ENCODE assay signal across 9 cellular contexts in the genomic region with DNA sequence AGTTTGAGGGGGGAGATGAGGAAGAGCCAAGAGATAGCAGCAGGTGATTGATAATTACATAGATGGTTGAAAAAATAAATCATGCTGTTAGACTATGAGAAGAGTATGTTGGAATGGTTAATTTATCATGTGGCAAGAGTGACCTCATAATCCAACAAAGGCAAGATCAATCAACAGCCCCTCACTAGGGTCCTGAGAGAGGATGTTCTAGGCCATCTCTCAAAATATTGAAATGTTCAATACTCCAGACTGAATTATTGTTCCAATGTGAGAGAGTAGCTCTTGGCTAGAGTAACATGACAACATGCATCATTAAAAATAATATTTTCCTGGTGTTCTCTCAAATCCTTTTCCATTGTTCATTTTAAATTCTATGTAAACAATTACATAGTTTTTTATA.
DNase-seq lines count a peak whose midpoint lies in the region; ATAC-seq, FAIRE-seq and TF ChIP-seq lines count a peak whose summit lies in the region.
"Had no signal": no experiment of that assay in that cellular context is flagged by ENCODE, and none has a peak within 500 bp of the region (broad histone marks: within the 10 kb centered on the region; RNA-seq: fewer than 3 reads in every experiment).

No MANE protein-coding gene starts in this region.

- no peak for DNase-seq in A673 (ENCODE audit: low spot score)
- DNase-seq in IMR-90 = no peak
- DNase-seq in mammary epithelial cell = no peak
- DNase-seq in naive thymus-derived CD4-positive, alpha-beta T cell = no peak
- DNase-seq in effector CD8-positive, alpha-beta T cell (lab: John Stamatoyannopoulos, UW) = no peak
- DNase-seq in RCC 7860 (ENCODE audit: low spot score) = no peak

- H4K91ac ChIP-seq in IMR-90 (ENCODE audit: insufficient read depth, low read depth, low read length) = no peak overlapping the region

- peak overlapping the region; percentile 11; the same call in 1 of the 2 replicates for H3K18ac ChIP-seq in IMR-90 (ENCODE audit: low read depth, low read length)

- H2BK15ac ChIP-seq in IMR-90 (ENCODE audit: low read depth, low read length) = no peak overlapping the region

- H2AK9ac ChIP-seq in IMR-90 (replicated peaks; ENCODE audit: low read depth, low read length, poor library complexity) = no peak overlapping the region

- H4K5ac ChIP-seq in IMR-90 (ENCODE audit: low read depth, low read length) = no peak overlapping the region

- TF ChIP-seq CTCF in A673 (conservative IDR thresholded peaks at IDR 0.05; ENCODE audit: low read depth, low read length) (no peak), IMR-90 (conservative IDR thresholded peaks at IDR 0.05; ENCODE audit: low read depth, low read length) (no peak), mammary epithelial cell (conservative IDR thresholded peaks at IDR 0.05 in 1 of 2, IDR thresholded peaks at IDR 0.05 in 1 of 2; ENCODE audit: extremely low read depth in 1 of 2, insufficient read depth in 1 of 2, low read depth in 1 of 2, low read length in 2 of 2) (no peak)

- H3K4me3 ChIP-seq in A673 (ENCODE audit: low read depth, low read length, poor library complexity, severe bottlenecking) (no peak overlapping the region), IMR-90 (ENCODE audit: insufficient read depth, low read depth, low read length) (no peak overlapping the region), mammary epithelial cell (replicated peaks in 1 of 3; ENCODE audit: insufficient read depth in 1 of 3, low read depth in 2 of 3, low read length in 3 of 3) (no peak overlapping the region)
- H3K4me3 ChIP-seq in naive thymus-derived CD4-positive, alpha-beta T cell (ENCODE audit: low read length) = no peak overlapping the region

- H3K79me2 ChIP-seq in mammary epithelial cell (ENCODE audit: insufficient read depth, low read length) = peaks cover 17% of the 10 kb centered on the region

- H3K9me3 Mint-ChIP-seq in naive thymus-derived CD4-positive, alpha-beta T cell = peaks cover 0 to 2% (median 0%) of the 10 kb centered on the region in 11 donors

- peak overlapping the region; percentile 13; the same call in 1 of the 2 replicates for H2BK120ac ChIP-seq in IMR-90 (ENCODE audit: low read depth, low read length)

- H3K4me2 ChIP-seq in IMR-90 (ENCODE audit: low read depth, low read length) (peak overlapping the region; percentile 19; the same call in 1 of the 2 replicates), mammary epithelial cell (ENCODE audit: insufficient read depth, low read depth, low read length) (peak overlapping the region; percentile 85)

- dilution Hi-C loops in IMR-90 (cut with HindIII; ENCODE audit: low sequenced_read_pairs, unreplicated experiment) = no loop called here
- dilution Hi-C loops in mammary epithelial cell (cut with HindIII; ENCODE audit: low sequenced_read_pairs) = no loop called here

- POLR2A ChIA-PET in A673 (lab: Charles Lee; ENCODE audit: low non-redundant PET) (no interaction called here), IMR-90 (lab: Charles Lee; ENCODE audit: unreplicated experiment) (no interaction called here)
- POLR2A ChIA-PET in naive thymus-derived CD4-positive, alpha-beta T cell (lab: Charles Lee) = interaction anchor here (0.7 to 2.5 kb wide), 6 partner anchors 13 to 134 kb away, joined by 3 to 9 read pairs (median 4); no protein-coding TSS in a partner anchor

- H2AFZ ChIP-seq in IMR-90 (replicated peaks; ENCODE audit: low read length, poor library complexity) = no peak overlapping the region
- no peak overlapping the region for H2AFZ ChIP-seq in mammary epithelial cell (ENCODE audit: low read depth, low read length)

- intact Hi-C loops in A673 (cut with micrococcal nuclease; ENCODE audit: unreplicated experiment) (no loop called here), IMR-90 (cut with micrococcal nuclease) (loop anchor here (2.0 kb wide), 2 partner anchors 19 to 109 kb away; no protein-coding TSS in a partner anchor), mammary epithelial cell (cut with micrococcal nuclease) (loop anchor here (2.0 kb wide), 2 partner anchors 67 to 191 kb away; no protein-coding TSS in a partner anchor)
- intact Hi-C loops in naive thymus-derived CD4-positive, alpha-beta T cell (cut with micrococcal nuclease) = loop anchor here (1.0 to 10.0 kb wide), 10 partner anchors 17 to 789 kb away; partner anchors contain the start of gene MXI1 (in 1 of the 2)

- H3K36me3 ChIP-seq in A673 (ENCODE audit: insufficient read depth, low read length, poor library complexity, severe bottlenecking) = no peaks in the 10 kb centered on the region
- H3K36me3 ChIP-seq in IMR-90 (ENCODE audit: control insufficient read depth, insufficient read depth, low read length) = no peaks in the 10 kb centered on the region
- H3K36me3 ChIP-seq in mammary epithelial cell (ENCODE audit: insufficient read depth, low read length) = no peaks in the 10 kb centered on the region
- no peaks in the 10 kb centered on the region for H3K36me3 ChIP-seq in naive thymus-derived CD4-positive, alpha-beta T cell (ENCODE audit: control insufficient read depth in 2 of 3, insufficient read depth in 3 of 3, low read length in 3 of 3)

- 0 out of 2 replicates have a peak, but pooled peaks cover 6% of the 10 kb centered on the region for H4K20me1 ChIP-seq in IMR-90 (ENCODE audit: insufficient read depth, low read length)
- no peaks in the 10 kb centered on the region for H4K20me1 ChIP-seq in mammary epithelial cell (ENCODE audit: insufficient read depth, low read length)

- H3K27me3 Mint-ChIP-seq in naive thymus-derived CD4-positive, alpha-beta T cell = no peaks in the 10 kb centered on the region

- no peak overlapping the region for H3K56ac ChIP-seq in IMR-90 (ENCODE audit: extremely low read depth, insufficient read depth, low read length)

- no peak for TF ChIP-seq POLR2A in IMR-90 (IDR thresholded peaks at IDR 0.05; ENCODE audit: low read depth, low read length)

- H3K4me3 Mint-ChIP-seq in naive thymus-derived CD4-positive, alpha-beta T cell = peak overlapping the region; percentile 3 to 84 (median 57)

- ATAC-seq in IMR-90 (ENCODE audit: low read depth) (no peak), GM19467 (IDR thresholded peaks at IDR 0.05; ENCODE audit: unreplicated experiment) (no peak), GM21576 (IDR thresholded peaks at IDR 0.05; ENCODE audit: unreplicated experiment) (no peak)
- no peak for ATAC-seq in naive thymus-derived CD4-positive, alpha-beta T cell

- in situ Hi-C loops in IMR-90 (cut with MboI; ENCODE audit: low sequenced_read_pairs) = no loop called here
- in situ Hi-C loops in mammary epithelial cell (cut with MboI; ENCODE audit: low sequenced_read_pairs in 2 of 2) = no loop called here

- H2BK20ac ChIP-seq in IMR-90 (ENCODE audit: low read depth, low read length) = peak overlapping the region; percentile 17; the same call in 1 of the 2 replicates

- no peak for FAIRE-seq in RCC 7860 (lab: Jason Lieb, UNC)
- FAIRE-seq: D721Med had no signal

- H3K79me1 ChIP-seq in IMR-90 (ENCODE audit: low read depth in 1 of 2, low read length in 2 of 2) = peaks cover 14 to 55% of the 10 kb centered on the region in 2 experiments

- CTCF ChIA-PET in A673 (lab: Charles Lee) (no interaction called here), IMR-90 (lab: Yijun Ruan, JAX) (interaction anchor here (0.6 to 1.5 kb wide), 3 partner anchors 8 to 61 kb away, joined by 4 to 5 read pairs (median 4); no protein-coding TSS in a partner anchor), mammary epithelial cell (lab: Charles Lee; ENCODE audit: low non-redundant PET) (interaction anchor here (0.6 kb wide), 1 partner anchor 142 kb away, joined by 5 read pairs; no protein-coding TSS in a partner anchor)
- CTCF ChIA-PET in naive thymus-derived CD4-positive, alpha-beta T cell (lab: Charles Lee) = interaction anchor here (1.3 to 2.3 kb wide), 2 partner anchors 67 to 192 kb away, joined by 4 to 5 read pairs; no protein-coding TSS in a partner anchor

- peaks cover 9% of the 10 kb centered on the region; the same call in 1 of the 2 replicates for H3K9me1 ChIP-seq in IMR-90 (ENCODE audit: insufficient read depth, low read length)

- peaks cover 0 to 32% (median 11%) of the 10 kb centered on the region in 5 donors for H3K36me3 Mint-ChIP-seq in naive thymus-derived CD4-positive, alpha-beta T cell

- peak overlapping the region; percentile 2; the same call in 1 of the 2 replicates for H3K23ac ChIP-seq in IMR-90 (ENCODE audit: low read depth, low read length)

- H3K4me1 ChIP-seq in A673 (ENCODE audit: insufficient read depth, low read length, poor library complexity, severe bottlenecking) (peaks cover 74% of the 10 kb centered on the region), IMR-90 (ENCODE audit: control insufficient read depth, insufficient read depth, low read length) (peaks cover 17% of the 10 kb centered on the region), mammary epithelial cell (ENCODE audit: insufficient read depth, low read length) (peaks cover 37% of the 10 kb centered on the region)
- H3K4me1 ChIP-seq in naive thymus-derived CD4-positive, alpha-beta T cell (ENCODE audit: control insufficient read depth in 2 of 2, insufficient read depth in 2 of 2, low read length in 2 of 2) = peaks cover 69 to 85% of the 10 kb centered on the region in 2 donors

- peaks cover 65 to 97% (median 87%) of the 10 kb centered on the region in 7 donors for H3K4me1 Mint-ChIP-seq in naive thymus-derived CD4-positive, alpha-beta T cell

- H4K8ac ChIP-seq in IMR-90 (ENCODE audit: low read depth in 2 of 2, low read length in 2 of 2) = 0 out of 4 replicates have a peak overlapping the region, but pooled peaks of 1 of the 2 experiments have one; percentile 23

- H2AK5ac ChIP-seq in IMR-90 (ENCODE audit: low read depth, low read length) = no peak overlapping the region

- H3K9me3 ChIP-seq in A673 (ENCODE audit: low read depth, low read length, poor library complexity, severe bottlenecking) = no peaks in the 10 kb centered on the region
- no peaks in the 10 kb centered on the region for H3K9me3 ChIP-seq in IMR-90 (ENCODE audit: control insufficient read depth, insufficient read depth, low read length)
- H3K9me3 ChIP-seq in mammary epithelial cell (replicated peaks; ENCODE audit: insufficient read depth, low read length) = no peaks in the 10 kb centered on the region
- no peaks in the 10 kb centered on the region for H3K9me3 ChIP-seq in naive thymus-derived CD4-positive, alpha-beta T cell (ENCODE audit: control insufficient read depth in 2 of 3, low read length in 3 of 3)

- no peak overlapping the region for H3K9ac ChIP-seq in IMR-90 (ENCODE audit: low read depth, low read length)
- no peak overlapping the region for H3K9ac ChIP-seq in mammary epithelial cell (ENCODE audit: insufficient read depth, low read length)

- H2BK5ac ChIP-seq in IMR-90 (ENCODE audit: low read depth, low read length, poor library complexity, severe bottlenecking) = peak overlapping the region; percentile 62

- H3K14ac ChIP-seq in IMR-90 (replicated peaks; ENCODE audit: low read depth, low read length) = no peak overlapping the region; the same call in 1 of the 2 replicates

- peak overlapping the region; percentile 50 for H3K27ac ChIP-seq in A673 (ENCODE audit: low read depth, low read length, poor library complexity, severe bottlenecking)
- H3K27ac ChIP-seq in IMR-90 (ENCODE audit: insufficient read depth, low read length) = no peak overlapping the region
- peak overlapping the region; percentile 80 for H3K27ac ChIP-seq in mammary epithelial cell (ENCODE audit: insufficient read depth, low read depth, low read length)
- H3K27ac ChIP-seq in naive thymus-derived CD4-positive, alpha-beta T cell (ENCODE audit: low read depth, low read length) = peak overlapping the region; percentile 47

- H3K27ac Mint-ChIP-seq in naive thymus-derived CD4-positive, alpha-beta T cell = peak overlapping the region; percentile 65 to 94 (median 88)

- H3K27me3 ChIP-seq in A673 (replicated peaks; ENCODE audit: insufficient read depth, low read depth, low read length, poor library complexity) = no peaks in the 10 kb centered on the region
- H3K27me3 ChIP-seq in IMR-90 (ENCODE audit: control insufficient read depth, insufficient read depth, low read length) = no peaks in the 10 kb centered on the region
- no peaks in the 10 kb centered on the region for H3K27me3 ChIP-seq in mammary epithelial cell (ENCODE audit: insufficient read depth, low read length)
- H3K27me3 ChIP-seq in naive thymus-derived CD4-positive, alpha-beta T cell (ENCODE audit: control insufficient read depth in 2 of 2, insufficient read depth in 2 of 2, low read length in 2 of 2) = no peaks in the 10 kb centered on the region

- BruUV-seq in A673 (replicated peaks; lab: Mats Ljungman, UMichigan) (no TSS peak), IMR-90 (replicated peaks; lab: Mats Ljungman, UMichigan) (no TSS peak), mammary epithelial cell (replicated peaks; lab: Mats Ljungman, UMichigan) (no TSS peak)

- H3K4ac ChIP-seq in IMR-90 (ENCODE audit: low read depth, low read length) = peak overlapping the region; percentile 6; the same call in 1 of the 2 replicates

- TF ChIP-seq RAD21 in IMR-90 (IDR thresholded peaks at IDR 0.05; ENCODE audit: low read length) = no peak
